Comparison of ENCODE assay signal across 9 cellular contexts in genomic region chr21:27476696-27477095, GRCh38.
DNase-seq lines count a peak whose midpoint lies in the region; ATAC-seq and TF ChIP-seq lines count a peak whose summit lies in the region.
"Had no signal": no experiment of that assay in that cellular context is flagged by ENCODE, and none has a peak within 500 bp of the region (broad histone marks: within the 10 kb centered on the region; RNA-seq: fewer than 3 reads in every experiment).

No MANE protein-coding gene starts in this region.

- POLR2A ChIA-PET in activated CD4-positive, alpha-beta memory T cell treated with anti-CD3 and anti-CD28 coated beads for 36 hours (lab: Charles Lee) = no interaction called here

- H3F3A ChIP-seq in GM23338 (replicated peaks; ENCODE audit: low read depth) = no peaks in the 10 kb centered on the region

- H3K79me2 ChIP-seq in GM23338 (replicated peaks; ENCODE audit: insufficient read depth) = no peaks in the 10 kb centered on the region

- H3K36me3 Mint-ChIP-seq in GM23338 (ENCODE audit: low read depth) = no peaks in the 10 kb centered on the region
- H3K36me3 Mint-ChIP-seq in activated CD4-positive, alpha-beta memory T cell treated with anti-CD3 and anti-CD28 coated beads for 36 hours = no peaks in the 10 kb centered on the region

- H2AFZ ChIP-seq in GM23338 = no peak overlapping the region

- intact Hi-C loops in ascending aorta (cut with DNase I) = loop anchor here (5.0 kb wide), 1 partner anchor 624 kb away; no protein-coding TSS in a partner anchor
- intact Hi-C loops in sciatic nerve (cut with DNase I) = no loop called here
- intact Hi-C loops in activated CD4-positive, alpha-beta memory T cell treated with anti-CD3 and anti-CD28 coated beads for 36 hours (cut with micrococcal nuclease) = no loop called here

- H3K36me3 ChIP-seq in GM23338 (ENCODE audit: insufficient read depth) (no peaks in the 10 kb centered on the region), ascending aorta (no peaks in the 10 kb centered on the region)

- H3K4me1 Mint-ChIP-seq in GM23338 = peaks cover 3% of the 10 kb centered on the region; the same call in 1 of the 3 replicates
- H3K4me1 Mint-ChIP-seq in activated CD4-positive, alpha-beta memory T cell treated with anti-CD3 and anti-CD28 coated beads for 36 hours (ENCODE audit: low read depth) = no peaks in the 10 kb centered on the region

- peak; percentile 12 to 30; a peak in 2 of 4 replicates for TF ChIP-seq CTCF in GM23338 (conservative IDR thresholded peaks at IDR 0.05; ENCODE audit: low read depth in 2 of 2)
- peak; percentile 18 to 56 (median 43) for TF ChIP-seq CTCF in ascending aorta (IDR thresholded peaks at IDR 0.05)

- no peak for ATAC-seq in GM23338
- ATAC-seq in sciatic nerve = peak; percentile 80
- ATAC-seq in HG02852 (IDR thresholded peaks at IDR 0.05; ENCODE audit: unreplicated experiment) = no peak
- ATAC-seq in GM19324 (IDR thresholded peaks at IDR 0.05; ENCODE audit: low FRiP score, unreplicated experiment) = no peak

- no peaks in the 10 kb centered on the region; the same call in 2 of the 3 replicates for H3K9me3 Mint-ChIP-seq in GM23338
- H3K9me3 Mint-ChIP-seq in activated CD4-positive, alpha-beta memory T cell treated with anti-CD3 and anti-CD28 coated beads for 36 hours = peaks cover 7% of the 10 kb centered on the region

- H3K4me1 ChIP-seq in GM23338 (ENCODE audit: insufficient read depth) (no peaks in the 10 kb centered on the region), ascending aorta (no peaks in the 10 kb centered on the region)

- DNase-seq in GM23338 (ENCODE audit: low spot score) = no peak
- DNase-seq in ascending aorta (ENCODE audit: low spot score in 2 of 2) = no peak
- peak; percentile 63 for DNase-seq in globus pallidus (ENCODE audit: low spot score)
- no peak for DNase-seq in sciatic nerve (ENCODE audit: low spot score)
- no peak for DNase-seq in GOT3 (lab: John Stamatoyannopoulos, UW)
- DNase-seq in activated CD4-positive, alpha-beta memory T cell treated with anti-CD3 and anti-CD28 coated beads for 36 hours = no peak
- DNase-seq: NCI-H1105 had no signal

- no peaks in the 10 kb centered on the region for H3K9me3 ChIP-seq in ascending aorta

- H3K27me3 Mint-ChIP-seq in GM23338 (ENCODE audit: insufficient read depth, low read depth, poor library complexity) = no peaks in the 10 kb centered on the region
- H3K27me3 Mint-ChIP-seq in activated CD4-positive, alpha-beta memory T cell treated with anti-CD3 and anti-CD28 coated beads for 36 hours = no peaks in the 10 kb centered on the region

- no peak overlapping the region for H3K27ac ChIP-seq in GM23338 (ENCODE audit: low read depth)
- H3K27ac ChIP-seq in ascending aorta = no peak overlapping the region

- peaks cover 7% of the 10 kb centered on the region; the same call in 1 of the 2 replicates for H3K9me2 ChIP-seq in GM23338 (ENCODE audit: insufficient read depth)

- CTCF ChIA-PET in activated CD4-positive, alpha-beta memory T cell treated with anti-CD3 and anti-CD28 coated beads for 36 hours (lab: Charles Lee) = no interaction called here

- no peak overlapping the region for H3K4me2 ChIP-seq in GM23338

- H3K4me3 ChIP-seq in GM23338 = no peak overlapping the region
- H3K4me3 ChIP-seq in ascending aorta = no peak overlapping the region

- no peak overlapping the region for H3K27ac Mint-ChIP-seq in GM23338
- H3K27ac Mint-ChIP-seq in activated CD4-positive, alpha-beta memory T cell treated with anti-CD3 and anti-CD28 coated beads for 36 hours = no peak overlapping the region

- no peak overlapping the region for H3K4me3 Mint-ChIP-seq in GM23338
- H3K4me3 Mint-ChIP-seq in activated CD4-positive, alpha-beta memory T cell treated with anti-CD3 and anti-CD28 coated beads for 36 hours = no peak overlapping the region

- no peaks in the 10 kb centered on the region for H4K20me1 ChIP-seq in GM23338 (replicated peaks; ENCODE audit: insufficient read depth)

- H3K27me3 ChIP-seq in GM23338 (ENCODE audit: insufficient read depth) (no peaks in the 10 kb centered on the region), ascending aorta (no peaks in the 10 kb centered on the region)

TF ChIP-seq in GM23338, 12 proteins besides CTCF, POLR2A, EP300 and RAD21:
- TF ChIP-seq EZH2 (IDR thresholded peaks at IDR 0.05; ENCODE audit: low read depth, unreplicated experiment) (no peak), EZH2phosphoT487 (IDR thresholded peaks at IDR 0.05; ENCODE audit: unreplicated experiment) (no peak), REST (IDR thresholded peaks at IDR 0.05; ENCODE audit: unreplicated experiment) (no peak), POLR2AphosphoS5 (IDR thresholded peaks at IDR 0.05; ENCODE audit: low read depth) (no peak), ZNF114 (CRISPR knock-in tag; IDR thresholded peaks at IDR 0.05) (no peak), NANOG (IDR thresholded peaks at IDR 0.05; ENCODE audit: borderline replicate concordance) (no peak)
